ENCODE assay signal across 3 cellular contexts in genomic region chr6:63814459-63814858, GRCh38.
TF ChIP-seq lines count a peak whose summit lies in the region.

No MANE protein-coding gene starts in this region.

TF ChIP-seq in IMR-90, 13 proteins besides CTCF, POLR2A, EP300 and RAD21:
- TF ChIP-seq RFX5 (IDR thresholded peaks at IDR 0.05; ENCODE audit: low read depth, low read length) (no peak), NFE2L2 (IDR thresholded peaks at IDR 0.05; ENCODE audit: low read depth, low read length) (no peak), FOS (IDR thresholded peaks at IDR 0.05; ENCODE audit: low read depth, low read length) (no peak), CHD1 (IDR thresholded peaks at IDR 0.05; ENCODE audit: low read depth, low read length) (no peak), SMC3 (IDR thresholded peaks at IDR 0.05; ENCODE audit: low read depth, low read length) (no peak)

TF ChIP-seq in SK-N-SH treated with all-trans-retinoic acid at 6 μM for 48 hours, 23 proteins besides CTCF, POLR2A, EP300 and RAD21:
- no peak for TF ChIP-seq ZFP30 (CRISPR knock-in tag; IDR thresholded peaks at IDR 0.05)
- TF ChIP-seq PPARA (CRISPR knock-in tag; IDR thresholded peaks at IDR 0.05; ENCODE audit: borderline replicate concordance) = no peak
- no peak for TF ChIP-seq ISL1 (CRISPR knock-in tag; IDR thresholded peaks at IDR 0.05)
- no peak for TF ChIP-seq ZNF8 (CRISPR knock-in tag; IDR thresholded peaks at IDR 0.05)
- TF ChIP-seq CREB5 (CRISPR knock-in tag; IDR thresholded peaks at IDR 0.05; ENCODE audit: low read depth) = no peak
- no peak for TF ChIP-seq TOX (CRISPR knock-in tag; IDR thresholded peaks at IDR 0.05; ENCODE audit: borderline replicate concordance)
- TF ChIP-seq ARNTL (CRISPR knock-in tag; IDR thresholded peaks at IDR 0.05; ENCODE audit: borderline replicate concordance, low read depth) = no peak
- no peak for TF ChIP-seq BACH2 (CRISPR knock-in tag; IDR thresholded peaks at IDR 0.05; ENCODE audit: borderline replicate concordance)
- no peak for TF ChIP-seq OSR1 (CRISPR knock-in tag; IDR thresholded peaks at IDR 0.05)
- TF ChIP-seq ZNF70 (CRISPR knock-in tag; IDR thresholded peaks at IDR 0.05) = no peak
- TF ChIP-seq CSDC2 (CRISPR knock-in tag; IDR thresholded peaks at IDR 0.05) = no peak
- no peak for TF ChIP-seq SNAI2 (CRISPR knock-in tag; IDR thresholded peaks at IDR 0.05)
- TF ChIP-seq TSHZ2 (CRISPR knock-in tag; IDR thresholded peaks at IDR 0.05) = no peak
- no peak for TF ChIP-seq ESRRG (CRISPR knock-in tag; IDR thresholded peaks at IDR 0.05)
- TF ChIP-seq ZFP3 (CRISPR knock-in tag; IDR thresholded peaks at IDR 0.05) = no peak
- no peak for TF ChIP-seq TCF4 (CRISPR knock-in tag; IDR thresholded peaks at IDR 0.05; ENCODE audit: borderline replicate concordance)
- TF ChIP-seq POU6F1 (CRISPR knock-in tag; IDR thresholded peaks at IDR 0.05; ENCODE audit: borderline replicate concordance, low read depth) = no peak

TF ChIP-seq in liver, 16 proteins besides CTCF, POLR2A, EP300 and RAD21:
- TF ChIP-seq HNF4A (conservative IDR thresholded peaks at IDR 0.05) (no peak), TAF1 (conservative IDR thresholded peaks at IDR 0.05) (no peak), FOXA1 (IDR thresholded peaks at IDR 0.05) (no peak), NR2F2 (IDR thresholded peaks at IDR 0.05) (no peak)
